ENCODE assay signal across 1 cellular context in genomic region chr1:16607433-16607851, GRCh38.
TF ChIP-seq lines count a peak whose summit lies in the region.

No MANE protein-coding gene starts in this region.

TF ChIP-seq in HepG2, 621 proteins besides CTCF, POLR2A, EP300 and RAD21 (continues in another document):
- TF ChIP-seq IKZF1 (IDR thresholded peaks at IDR 0.05) (0 out of 2 replicates have a peak, but pooled peaks have one; percentile 15), ATF7 (IDR thresholded peaks at IDR 0.05) (peak; percentile 32; the same call in 1 of the 2 replicates), ATF7 (CRISPR knock-in tag; IDR thresholded peaks at IDR 0.05) (no peak), FLYWCH1 (CRISPR knock-in tag; IDR thresholded peaks at IDR 0.05) (no peak), ZNF691 (CRISPR knock-in tag; IDR thresholded peaks at IDR 0.05; ENCODE audit: borderline replicate concordance, low read depth) (0 out of 2 replicates have a peak, but pooled peaks have one; percentile 30), ZFP62 (CRISPR knock-in tag; IDR thresholded peaks at IDR 0.05) (no peak), CENPT (CRISPR knock-in tag; IDR thresholded peaks at IDR 0.05; ENCODE audit: low read depth) (0 out of 2 replicates have a peak, but pooled peaks have one; percentile 38), KDM5A (IDR thresholded peaks at IDR 0.05; ENCODE audit: borderline replicate concordance, low read length) (no peak), ZNF530 (CRISPR knock-in tag; IDR thresholded peaks at IDR 0.05; ENCODE audit: low read depth) (no peak), LCORL (IDR thresholded peaks at IDR 0.05) (0 out of 2 replicates have a peak, but pooled peaks have one; percentile 2), LCORL (CRISPR knock-in tag; IDR thresholded peaks at IDR 0.05) (no peak), ZNF124 (CRISPR knock-in tag; IDR thresholded peaks at IDR 0.05) (no peak), RARG (CRISPR knock-in tag; IDR thresholded peaks at IDR 0.05; ENCODE audit: low read depth) (no peak), ZSCAN25 (CRISPR knock-in tag; IDR thresholded peaks at IDR 0.05) (no peak), JUN (CRISPR knock-in tag; IDR thresholded peaks at IDR 0.05) (peak; percentile 61; the same call in 1 of the 2 replicates), SP140L (CRISPR knock-in tag; IDR thresholded peaks at IDR 0.05; ENCODE audit: borderline replicate concordance) (no peak), YEATS2 (CRISPR knock-in tag; IDR thresholded peaks at IDR 0.05; ENCODE audit: borderline replicate concordance) (no peak), ZNF598 (CRISPR knock-in tag; IDR thresholded peaks at IDR 0.05; ENCODE audit: borderline replicate concordance) (no peak), RFX5 (IDR thresholded peaks at IDR 0.05; ENCODE audit: low read depth, low read length) (no peak), ZNF556 (CRISPR knock-in tag; IDR thresholded peaks at IDR 0.05; ENCODE audit: borderline replicate concordance) (no peak), TAF15 (IDR thresholded peaks at IDR 0.05; ENCODE audit: low read depth, low read length, poor library complexity, severe bottlenecking) (no peak), KLF13 (CRISPR knock-in tag; IDR thresholded peaks at IDR 0.05) (no peak), KMT2A (CRISPR knock-in tag; IDR thresholded peaks at IDR 0.05) (no peak), HMGA1 (CRISPR knock-in tag; conservative IDR thresholded peaks at IDR 0.05) (no peak), HNRNPH1 (optimal IDR thresholded peaks at IDR 0.05; ENCODE audit: low read depth, low read length) (no peak)
- TF ChIP-seq, protein P1, sequence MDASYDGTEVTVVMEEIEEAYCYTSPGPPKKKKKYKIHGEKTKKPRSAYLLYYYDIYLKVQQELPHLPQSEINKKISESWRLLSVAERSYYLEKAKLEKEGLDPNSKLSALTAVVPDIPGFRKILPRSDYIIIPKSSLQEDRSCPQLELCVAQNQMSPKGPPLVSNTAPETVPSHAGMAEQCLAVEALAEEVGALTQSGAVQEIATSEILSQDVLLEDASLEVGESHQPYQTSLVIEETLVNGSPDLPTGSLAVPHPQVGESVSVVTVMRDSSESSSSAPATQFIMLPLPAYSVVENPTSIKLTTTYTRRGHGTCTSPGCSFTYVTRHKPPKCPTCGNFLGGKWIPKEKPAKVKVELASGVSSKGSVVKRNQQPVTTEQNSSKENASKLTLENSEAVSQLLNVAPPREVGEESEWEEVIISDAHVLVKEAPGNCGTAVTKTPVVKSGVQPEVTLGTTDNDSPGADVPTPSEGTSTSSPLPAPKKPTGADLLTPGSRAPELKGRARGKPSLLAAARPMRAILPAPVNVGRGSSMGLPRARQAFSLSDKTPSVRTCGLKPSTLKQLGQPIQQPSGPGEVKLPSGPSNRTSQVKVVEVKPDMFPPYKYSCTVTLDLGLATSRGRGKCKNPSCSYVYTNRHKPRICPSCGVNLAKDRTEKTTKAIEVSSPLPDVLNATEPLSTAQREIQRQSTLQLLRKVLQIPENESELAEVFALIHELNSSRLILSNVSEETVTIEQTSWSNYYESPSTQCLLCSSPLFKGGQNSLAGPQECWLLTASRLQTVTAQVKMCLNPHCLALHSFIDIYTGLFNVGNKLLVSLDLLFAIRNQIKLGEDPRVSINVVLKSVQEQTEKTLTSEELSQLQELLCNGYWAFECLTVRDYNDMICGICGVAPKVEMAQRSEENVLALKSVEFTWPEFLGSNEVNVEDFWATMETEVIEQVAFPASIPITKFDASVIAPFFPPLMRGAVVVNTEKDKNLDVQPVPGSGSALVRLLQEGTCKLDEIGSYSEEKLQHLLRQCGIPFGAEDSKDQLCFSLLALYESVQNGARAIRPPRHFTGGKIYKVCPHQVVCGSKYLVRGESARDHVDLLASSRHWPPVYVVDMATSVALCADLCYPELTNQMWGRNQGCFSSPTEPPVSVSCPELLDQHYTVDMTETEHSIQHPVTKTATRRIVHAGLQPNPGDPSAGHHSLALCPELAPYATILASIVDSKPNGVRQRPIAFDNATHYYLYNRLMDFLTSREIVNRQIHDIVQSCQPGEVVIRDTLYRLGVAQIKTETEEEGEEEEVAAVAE (CRISPR knock-in tag; IDR thresholded peaks at IDR 0.05; ENCODE audit: borderline replicate concordance) = 0 out of 2 replicates have a peak, but pooled peaks have one; percentile 12
- TF ChIP-seq, protein P2, sequence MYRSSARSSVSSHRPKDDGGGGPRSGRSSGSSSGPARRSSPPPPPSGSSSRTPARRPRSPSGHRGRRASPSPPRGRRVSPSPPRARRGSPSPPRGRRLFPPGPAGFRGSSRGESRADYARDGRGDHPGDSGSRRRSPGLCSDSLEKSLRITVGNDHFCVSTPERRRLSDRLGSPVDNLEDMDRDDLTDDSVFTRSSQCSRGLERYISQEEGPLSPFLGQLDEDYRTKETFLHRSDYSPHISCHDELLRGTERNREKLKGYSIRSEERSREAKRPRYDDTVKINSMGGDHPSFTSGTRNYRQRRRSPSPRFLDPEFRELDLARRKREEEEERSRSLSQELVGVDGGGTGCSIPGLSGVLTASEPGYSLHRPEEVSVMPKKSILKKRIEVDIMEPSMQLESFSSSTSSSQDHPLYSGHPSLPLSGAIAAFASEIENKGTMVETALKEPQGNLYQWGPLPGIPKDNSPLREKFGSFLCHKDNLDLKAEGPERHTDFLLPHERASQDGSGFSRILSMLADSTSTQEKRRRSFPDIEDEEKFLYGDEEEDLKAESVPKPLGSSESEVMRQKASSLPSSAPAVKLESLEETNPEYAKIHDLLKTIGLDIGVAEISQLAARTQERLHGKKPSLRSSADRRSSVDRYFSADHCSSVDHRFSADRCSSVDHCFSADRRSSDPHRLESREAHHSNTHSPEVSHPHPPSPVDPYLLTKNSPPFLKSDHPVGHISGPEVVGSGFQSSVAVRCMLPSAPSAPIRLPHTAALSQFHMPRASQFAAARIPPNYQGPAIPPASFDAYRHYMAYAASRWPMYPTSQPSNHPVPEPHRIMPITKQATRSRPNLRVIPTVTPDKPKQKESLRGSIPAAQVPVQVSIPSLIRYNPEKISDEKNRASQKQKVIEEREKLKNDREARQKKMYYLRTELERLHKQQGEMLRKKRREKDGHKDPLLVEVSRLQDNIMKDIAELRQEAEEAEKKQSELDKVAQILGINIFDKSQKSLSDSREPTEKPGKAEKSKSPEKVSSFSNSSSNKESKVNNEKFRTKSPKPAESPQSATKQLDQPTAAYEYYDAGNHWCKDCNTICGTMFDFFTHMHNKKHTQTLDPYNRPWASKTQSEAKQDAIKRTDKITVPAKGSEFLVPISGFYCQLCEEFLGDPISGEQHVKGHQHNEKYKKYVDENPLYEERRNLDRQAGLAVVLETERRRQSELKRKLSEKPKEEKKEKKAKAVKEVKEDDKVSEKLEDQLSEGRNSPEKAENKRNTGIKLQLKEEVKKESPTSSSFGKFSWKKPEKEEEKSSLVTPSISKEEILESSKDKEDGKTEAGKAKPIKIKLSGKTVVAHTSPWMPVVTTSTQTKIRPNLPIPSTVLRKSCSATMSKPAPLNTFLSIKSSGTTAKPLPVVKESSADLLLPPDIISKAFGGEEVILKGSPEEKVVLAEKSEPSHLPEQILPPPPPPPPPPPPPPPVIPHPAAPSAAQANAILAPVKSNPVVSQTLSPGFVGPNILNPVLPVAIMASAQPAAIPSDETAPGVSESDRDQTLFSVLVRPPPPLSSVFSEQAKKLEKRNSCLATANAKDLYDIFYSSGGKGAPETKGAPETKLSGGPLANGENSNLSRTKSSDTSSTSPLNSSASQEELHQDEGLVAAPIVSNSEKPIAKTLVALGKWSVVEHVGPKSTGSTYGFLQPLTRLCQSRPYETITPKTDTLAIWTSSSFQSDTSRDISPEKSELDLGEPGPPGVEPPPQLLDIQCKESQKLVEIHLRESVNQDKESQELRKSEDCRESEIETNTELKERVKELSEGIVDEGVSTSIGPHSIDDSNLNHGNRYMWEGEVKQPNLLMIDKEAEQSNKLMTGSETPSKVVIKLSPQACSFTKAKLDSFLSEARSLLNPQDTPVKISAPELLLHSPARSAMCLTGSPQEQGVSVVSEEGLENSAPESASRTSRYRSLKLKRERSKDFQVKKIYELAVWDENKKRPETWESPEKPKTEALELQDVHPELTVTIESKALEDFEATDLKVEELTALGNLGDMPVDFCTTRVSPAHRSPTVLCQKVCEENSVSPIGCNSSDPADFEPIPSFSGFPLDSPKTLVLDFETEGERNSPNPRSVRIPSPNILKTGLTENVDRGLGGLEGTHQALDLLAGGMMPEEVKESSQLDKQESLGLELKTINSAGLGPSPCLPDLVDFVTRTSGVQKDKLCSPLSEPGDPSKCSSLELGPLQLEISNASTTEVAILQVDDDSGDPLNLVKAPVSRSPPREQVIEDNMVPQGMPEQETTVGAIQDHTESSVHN (CRISPR knock-in tag; IDR thresholded peaks at IDR 0.05) = peak; percentile 78; the same call in 1 of the 2 replicates
- TF ChIP-seq, protein P3, sequence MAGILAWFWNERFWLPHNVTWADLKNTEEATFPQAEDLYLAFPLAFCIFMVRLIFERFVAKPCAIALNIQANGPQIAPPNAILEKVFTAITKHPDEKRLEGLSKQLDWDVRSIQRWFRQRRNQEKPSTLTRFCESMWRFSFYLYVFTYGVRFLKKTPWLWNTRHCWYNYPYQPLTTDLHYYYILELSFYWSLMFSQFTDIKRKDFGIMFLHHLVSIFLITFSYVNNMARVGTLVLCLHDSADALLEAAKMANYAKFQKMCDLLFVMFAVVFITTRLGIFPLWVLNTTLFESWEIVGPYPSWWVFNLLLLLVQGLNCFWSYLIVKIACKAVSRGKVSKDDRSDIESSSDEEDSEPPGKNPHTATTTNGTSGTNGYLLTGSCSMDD (CRISPR knock-in tag; IDR thresholded peaks at IDR 0.05) = peak; percentile 66; the same call in 1 of the 2 replicates
- TF ChIP-seq, protein P4, sequence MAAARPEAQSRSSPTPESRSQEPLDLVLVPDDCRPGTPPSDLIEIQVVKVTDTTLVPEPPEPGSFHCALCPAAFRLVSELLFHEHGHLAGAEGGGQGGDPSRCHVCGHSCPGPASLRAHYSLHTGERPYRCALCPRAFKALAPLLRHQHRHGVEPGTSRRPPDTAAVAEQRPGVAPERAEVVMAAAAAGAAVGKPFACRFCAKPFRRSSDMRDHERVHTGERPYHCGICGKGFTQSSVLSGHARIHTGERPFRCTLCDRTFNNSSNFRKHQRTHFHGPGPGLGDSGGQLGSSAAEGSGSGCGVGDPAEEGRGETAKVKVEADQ (CRISPR knock-in tag; IDR thresholded peaks at IDR 0.05; ENCODE audit: borderline replicate concordance) = 0 out of 2 replicates have a peak, but pooled peaks have one; percentile 4
- TF ChIP-seq, protein P5, sequence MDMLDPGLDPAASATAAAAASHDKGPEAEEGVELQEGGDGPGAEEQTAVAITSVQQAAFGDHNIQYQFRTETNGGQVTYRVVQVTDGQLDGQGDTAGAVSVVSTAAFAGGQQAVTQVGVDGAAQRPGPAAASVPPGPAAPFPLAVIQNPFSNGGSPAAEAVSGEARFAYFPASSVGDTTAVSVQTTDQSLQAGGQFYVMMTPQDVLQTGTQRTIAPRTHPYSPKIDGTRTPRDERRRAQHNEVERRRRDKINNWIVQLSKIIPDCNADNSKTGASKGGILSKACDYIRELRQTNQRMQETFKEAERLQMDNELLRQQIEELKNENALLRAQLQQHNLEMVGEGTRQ (IDR thresholded peaks at IDR 0.05; ENCODE audit: low read depth, low read length) = 0 out of 2 replicates have a peak, but pooled peaks have one; percentile 9
- TF ChIP-seq, protein P5 (CRISPR knock-in tag; IDR thresholded peaks at IDR 0.05; ENCODE audit: borderline replicate concordance) = no peak
- TF ChIP-seq, protein P6, sequence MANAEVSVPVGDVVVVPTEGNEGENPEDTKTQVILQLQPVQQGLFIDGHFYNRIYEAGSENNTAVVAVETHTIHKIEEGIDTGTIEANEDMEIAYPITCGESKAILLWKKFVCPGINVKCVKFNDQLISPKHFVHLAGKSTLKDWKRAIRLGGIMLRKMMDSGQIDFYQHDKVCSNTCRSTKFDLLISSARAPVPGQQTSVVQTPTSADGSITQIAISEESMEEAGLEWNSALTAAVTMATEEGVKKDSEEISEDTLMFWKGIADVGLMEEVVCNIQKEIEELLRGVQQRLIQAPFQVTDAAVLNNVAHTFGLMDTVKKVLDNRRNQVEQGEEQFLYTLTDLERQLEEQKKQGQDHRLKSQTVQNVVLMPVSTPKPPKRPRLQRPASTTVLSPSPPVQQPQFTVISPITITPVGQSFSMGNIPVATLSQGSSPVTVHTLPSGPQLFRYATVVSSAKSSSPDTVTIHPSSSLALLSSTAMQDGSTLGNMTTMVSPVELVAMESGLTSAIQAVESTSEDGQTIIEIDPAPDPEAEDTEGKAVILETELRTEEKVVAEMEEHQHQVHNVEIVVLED (CRISPR knock-in tag; IDR thresholded peaks at IDR 0.05; ENCODE audit: borderline replicate concordance) = no peak
- TF ChIP-seq, protein P7, sequence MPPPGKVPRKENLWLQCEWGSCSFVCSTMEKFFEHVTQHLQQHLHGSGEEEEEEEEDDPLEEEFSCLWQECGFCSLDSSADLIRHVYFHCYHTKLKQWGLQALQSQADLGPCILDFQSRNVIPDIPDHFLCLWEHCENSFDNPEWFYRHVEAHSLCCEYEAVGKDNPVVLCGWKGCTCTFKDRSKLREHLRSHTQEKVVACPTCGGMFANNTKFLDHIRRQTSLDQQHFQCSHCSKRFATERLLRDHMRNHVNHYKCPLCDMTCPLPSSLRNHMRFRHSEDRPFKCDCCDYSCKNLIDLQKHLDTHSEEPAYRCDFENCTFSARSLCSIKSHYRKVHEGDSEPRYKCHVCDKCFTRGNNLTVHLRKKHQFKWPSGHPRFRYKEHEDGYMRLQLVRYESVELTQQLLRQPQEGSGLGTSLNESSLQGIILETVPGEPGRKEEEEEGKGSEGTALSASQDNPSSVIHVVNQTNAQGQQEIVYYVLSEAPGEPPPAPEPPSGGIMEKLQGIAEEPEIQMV (CRISPR knock-in tag; IDR thresholded peaks at IDR 0.05; ENCODE audit: low read depth) = no peak
- TF ChIP-seq, protein P8, sequence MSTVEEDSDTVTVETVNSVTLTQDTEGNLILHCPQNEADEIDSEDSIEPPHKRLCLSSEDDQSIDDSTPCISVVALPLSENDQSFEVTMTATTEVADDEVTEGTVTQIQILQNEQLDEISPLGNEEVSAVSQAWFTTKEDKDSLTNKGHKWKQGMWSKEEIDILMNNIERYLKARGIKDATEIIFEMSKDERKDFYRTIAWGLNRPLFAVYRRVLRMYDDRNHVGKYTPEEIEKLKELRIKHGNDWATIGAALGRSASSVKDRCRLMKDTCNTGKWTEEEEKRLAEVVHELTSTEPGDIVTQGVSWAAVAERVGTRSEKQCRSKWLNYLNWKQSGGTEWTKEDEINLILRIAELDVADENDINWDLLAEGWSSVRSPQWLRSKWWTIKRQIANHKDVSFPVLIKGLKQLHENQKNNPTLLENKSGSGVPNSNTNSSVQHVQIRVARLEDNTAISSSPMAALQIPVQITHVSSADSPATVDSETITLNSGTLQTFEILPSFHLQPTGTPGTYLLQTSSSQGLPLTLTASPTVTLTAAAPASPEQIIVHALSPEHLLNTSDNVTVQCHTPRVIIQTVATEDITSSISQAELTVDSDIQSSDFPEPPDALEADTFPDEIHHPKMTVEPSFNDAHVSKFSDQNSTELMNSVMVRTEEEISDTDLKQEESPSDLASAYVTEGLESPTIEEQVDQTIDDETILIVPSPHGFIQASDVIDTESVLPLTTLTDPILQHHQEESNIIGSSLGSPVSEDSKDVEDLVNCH (CRISPR knock-in tag; IDR thresholded peaks at IDR 0.05) = no peak
